In the genomic region with DNA sequence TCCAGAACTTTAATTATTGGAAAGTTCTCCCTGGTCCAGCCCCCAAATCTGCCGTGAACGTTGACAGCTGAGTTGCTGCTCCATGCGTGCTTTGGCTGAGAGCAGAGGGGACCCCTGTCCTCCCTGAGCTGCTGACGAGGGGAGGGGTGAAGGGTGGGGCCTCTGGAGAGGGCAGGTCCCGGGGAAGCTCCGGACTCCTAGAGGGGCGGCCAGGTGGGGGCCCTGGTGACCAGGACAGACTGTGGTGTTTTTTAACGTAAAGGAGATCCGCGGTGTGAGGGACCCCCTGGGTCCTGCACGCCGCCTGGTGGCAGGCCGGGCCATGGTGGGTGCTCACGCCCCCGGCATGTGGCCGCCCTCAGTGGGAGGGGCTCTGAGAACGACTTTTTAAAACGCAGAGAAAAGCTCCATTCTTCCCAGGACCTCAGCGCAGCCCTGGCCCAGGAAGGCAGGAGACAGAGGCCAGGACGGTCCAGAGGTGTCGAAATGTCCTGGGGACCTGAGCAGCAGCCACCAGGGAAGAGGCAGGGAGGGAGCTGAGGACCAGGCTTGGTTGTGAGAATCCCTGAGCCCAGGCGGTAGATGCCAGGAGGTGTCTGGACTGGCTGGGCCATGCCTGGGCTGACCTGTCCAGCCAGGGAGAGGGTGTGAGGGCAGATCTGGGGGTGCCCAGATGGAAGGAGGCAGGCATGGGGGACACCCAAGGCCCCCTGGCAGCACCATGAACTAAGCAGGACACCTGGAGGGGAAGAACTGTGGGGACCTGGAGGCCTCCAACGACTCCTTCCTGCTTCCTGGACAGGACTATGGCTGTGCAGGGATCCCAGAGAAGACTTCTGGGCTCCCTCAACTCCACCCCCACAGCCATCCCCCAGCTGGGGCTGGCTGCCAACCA, we compare ENCODE assay signal across 8 cellular contexts. TPM values are rescaled to one million over a fixed set of nuclear protein-coding genes. Genes with fewer than 3 reads are reported as not detected.
A peak's percentile ranks its signal among the peaks of the same experiment; 100 is the strongest.
DNase-seq lines count a peak whose midpoint lies in the region; ATAC-seq, FAIRE-seq and TF ChIP-seq lines count a peak whose summit lies in the region.

A gene (plus strand): TSS at position 410 of the 895 bp plus-strand sequence. CDS start 397 bp downstream, at position 807.

- TF ChIP-seq CTCF in GM13976 (IDR thresholded peaks at IDR 0.05; ENCODE audit: borderline replicate concordance, control extremely low read depth, extremely low read depth, insufficient read depth, missing control alignments) (peak; percentile 36), GM12878 (IDR thresholded peaks at IDR 0.05 in 2 of 3, conservative IDR thresholded peaks at IDR 0.05 in 1 of 3; ENCODE audit: control insufficient read depth in 2 of 3, extremely low read depth in 1 of 3, insufficient read depth in 1 of 3, low read depth in 3 of 3, low read length in 3 of 3) (peak; percentile 25 to 62 (median 50))

- no peak for TF ChIP-seq EP300 in GM12878 (IDR thresholded peaks at IDR 0.05; ENCODE audit: borderline replicate concordance in 1 of 2, control insufficient read depth in 1 of 2, low read depth in 2 of 2, low read length in 2 of 2)

- CTCF ChIA-PET in GM12878 (lab: Yijun Ruan, JAX) = interaction anchor here (0.7 to 3.1 kb wide), 6 partner anchors 9 to 1968 kb away, joined by 3 to 15 read pairs (median 4); no protein-coding TSS in a partner anchor

- POLR2A ChIA-PET in GM12878 (lab: Charles Lee) = interaction anchor here (1.3 kb wide), 2 partner anchors 45 to 53 kb away, joined by 3 to 4 read pairs; a partner anchor contains a TSS

- H3K9me3 ChIP-seq in GM12878 (replicated peaks; ENCODE audit: control insufficient read depth, insufficient read depth, low read length) (no peaks in the 10 kb centered on the region), thymus (ENCODE audit: control insufficient read depth) (no peaks in the 10 kb centered on the region)

- RAD21 ChIA-PET in GM12878 (lab: Charles Lee; ENCODE audit: unreplicated experiment) = interaction anchor here (1.0 to 1.1 kb wide), 2 partner anchors 44 to 55 kb away, joined by 3 to 5 read pairs; no protein-coding TSS in a partner anchor

- WGBS in GM12878 (ENCODE audit: insufficient coverage, insufficient replicate concordance, low lambda C conversion rate, missing lambda C conversion rate) = 7% methylated on average over 23 of the region's 23 CpGs
- 6% methylated on average over 23 of the region's 23 CpGs for WGBS in thymus

- BruUV-seq in GM12878 (replicated peaks; lab: Mats Ljungman, UMichigan) = no TSS peak

- intact Hi-C loops in GM12878 (cut with micrococcal nuclease; ENCODE audit: unreplicated experiment) = loop anchor here (10.0 kb wide), 1 partner anchor 214 kb away; a partner anchor contains a TSS

- H3K4me1 ChIP-seq in GM12878 (ENCODE audit: control insufficient read depth, insufficient read depth, low read length) (peaks cover 11% of the 10 kb centered on the region), thymus (ENCODE audit: control insufficient read depth, insufficient read depth, low read length) (peaks cover 32% of the 10 kb centered on the region)

- no peaks in the 10 kb centered on the region for H3K79me2 ChIP-seq in GM12878 (ENCODE audit: control insufficient read depth, insufficient read depth, low read length)

- peak within 1 kb of the TSS; percentile 26; the same call in 1 of the 2 replicates for H3K9ac ChIP-seq in GM12878 (ENCODE audit: control insufficient read depth, insufficient read depth, low read length)

- DNase-seq in ACHN = peak; percentile 61
- DNase-seq in GM13976 (ENCODE audit: low spot score) = peak; percentile 68
- peak; percentile 46 for DNase-seq in NCI-H69 (lab: John Stamatoyannopoulos, UW)
- no peak for DNase-seq in GM12878 (ENCODE audit: low read depth, low spot score)
- DNase-seq in iPS-NIHi7 (ENCODE audit: extremely low spot score) = peak; percentile 54
- no peak for DNase-seq in activated gamma-delta T cell (lab: John Stamatoyannopoulos, UW)

- H4K20me1 ChIP-seq in GM12878 (ENCODE audit: control insufficient read depth, insufficient read depth) = no peaks in the 10 kb centered on the region

- H3K36me3 ChIP-seq in GM12878 (ENCODE audit: control insufficient read depth in 2 of 2, insufficient read depth in 2 of 2, low read length in 1 of 2) (no peaks in the 10 kb centered on the region), thymus (ENCODE audit: control insufficient read depth, insufficient read depth) (no peaks in the 10 kb centered on the region)

- H3K4me3 ChIP-seq in GM12878 (peak within 1 kb of the TSS; percentile 62), thymus (ENCODE audit: low read length) (peak within 1 kb of the TSS; percentile 37)

- ATAC-seq in GM12878 = peak; percentile 53
- no peak for ATAC-seq in GM18519 (IDR thresholded peaks at IDR 0.05; ENCODE audit: low FRiP score, unreplicated experiment)

- H3K4me2 ChIP-seq in GM12878 (ENCODE audit: control insufficient read depth, insufficient read depth) = peak within 1 kb of the TSS; percentile 91

- in situ Hi-C loops in ACHN (cut with HindIII; ENCODE audit: low pct_ligation_motif_present, low pct_unique_long_range_greater_than_20kb, low sequenced_read_pairs) (no loop called here), GM13976 (cut with MboI; ENCODE audit: low sequenced_read_pairs, unreplicated experiment) (no loop called here), GM12878 (cut with MboI) (no loop called here)

- H3K27ac ChIP-seq in GM12878 (ENCODE audit: control insufficient read depth, insufficient read depth) (peak within 1 kb of the TSS; percentile 2), thymus (ENCODE audit: low read depth) (peak within 1 kb of the TSS; percentile 78)

- H3K27me3 ChIP-seq in GM12878 (replicated peaks in 1 of 2; ENCODE audit: control insufficient read depth in 2 of 2, insufficient read depth in 2 of 2, low read length in 1 of 2) (peaks cover 6 to 13% of the 10 kb centered on the region in 2 experiments), thymus (ENCODE audit: control insufficient read depth, insufficient read depth) (peaks cover 49% of the 10 kb centered on the region)

- TF ChIP-seq RAD21 in GM12878 (IDR thresholded peaks at IDR 0.05; ENCODE audit: insufficient read depth, low read depth, low read length) = 0 out of 2 replicates have a peak, but pooled peaks have one; percentile 9

- SMC1A ChIA-PET in GM12878 (lab: Charles Lee; ENCODE audit: uncharacterized antibody, unreplicated experiment) = interaction anchor here (1.0 kb wide), 1 partner anchor 102 kb away, joined by 3 read pairs; no protein-coding TSS in a partner anchor

- H2AFZ ChIP-seq in GM12878 (ENCODE audit: control insufficient read depth, low read depth, low read length) = peak within 1 kb of the TSS; percentile 21

- no peak for TF ChIP-seq POLR2A in GM12878 (IDR thresholded peaks at IDR 0.05; ENCODE audit: low read depth, low read length)

- peak; percentile 38 for FAIRE-seq in GM12878 (lab: Jason Lieb, UNC)

TF ChIP-seq in GM12878, 131 proteins besides CTCF, POLR2A, EP300 and RAD21 (continues in another document):
- TF ChIP-seq BHLHE40 (IDR thresholded peaks at IDR 0.05; ENCODE audit: borderline replicate concordance in 1 of 2, low read depth in 2 of 2, low read length in 1 of 2) (peak in 1 of 2 experiments; percentile 39; a peak in 1 of 4 replicates), ZBED1 (IDR thresholded peaks at IDR 0.05; ENCODE audit: borderline replicate concordance) (no peak), SMC3 (IDR thresholded peaks at IDR 0.05; ENCODE audit: borderline replicate concordance, low read length) (no peak)
- TF ChIP-seq, protein P1, sequence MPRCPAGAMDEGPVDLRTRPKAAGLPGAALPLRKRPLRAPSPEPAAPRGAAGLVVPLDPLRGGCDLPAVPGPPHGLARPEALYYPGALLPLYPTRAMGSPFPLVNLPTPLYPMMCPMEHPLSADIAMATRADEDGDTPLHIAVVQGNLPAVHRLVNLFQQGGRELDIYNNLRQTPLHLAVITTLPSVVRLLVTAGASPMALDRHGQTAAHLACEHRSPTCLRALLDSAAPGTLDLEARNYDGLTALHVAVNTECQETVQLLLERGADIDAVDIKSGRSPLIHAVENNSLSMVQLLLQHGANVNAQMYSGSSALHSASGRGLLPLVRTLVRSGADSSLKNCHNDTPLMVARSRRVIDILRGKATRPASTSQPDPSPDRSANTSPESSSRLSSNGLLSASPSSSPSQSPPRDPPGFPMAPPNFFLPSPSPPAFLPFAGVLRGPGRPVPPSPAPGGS (IDR thresholded peaks at IDR 0.05; ENCODE audit: borderline replicate concordance, insufficient read depth, low read depth, low read length, poor library complexity, severe bottlenecking) = peak; percentile 24

RNA-seq across cellular contexts. Expression of the gene that starts here (rescaled TPM):
- total RNA-seq in GM12878 (2013; cell fraction: nucleolus; rRNA removed) = 8.0 and 12.8 TPM in 2 replicates
- total RNA-seq in GM12878 (2014; rRNA removed) (0.60 and 0.62 TPM in 2 replicates), GM12878 (2014; rRNA removed; fragmentation: Illumina TruSeq; extraction: Trizol) (0.28 and 0.40 TPM in 2 replicates), GM12878 (2021) (0.72 and 1.3 TPM in 2 replicates)
- 0.55 TPM for polyA plus RNA-seq in GM12878 (2011; ENCODE audit: low read depth)
- polyA plus RNA-seq in GM12878 (2011; rRNA removed) (0.68 and 1.0 TPM in 2 replicates), GM12878 (2014; fragmentation: Illumina TruSeq; extraction: Trizol) (0.50 TPM in 1 of 2 replicates, not detected in the other), GM12878 (2014; fragmentation: Nextera tagmentation; extraction: Ambion mirVana) (under 1 TPM; 0.06 to 0.07 TPM), GM12878 (2014; rRNA removed) (1.8 and 2.3 TPM in 2 replicates), GM12878 (2016; fragmentation: Nextera tagmentation; extraction: Ambion mirVana) (under 1 TPM; 0.18 to 0.40 TPM), thymus (20.4 TPM)
- 1.3 and 1.5 TPM in 2 replicates for polyA plus RNA-seq in GM12878 (2011; cell fraction: cytosol; rRNA removed)
- 11.5 and 15.2 TPM in 2 replicates for polyA plus RNA-seq in GM12878 (2011; cell fraction: nucleus; rRNA removed)
- 0.44 and 1.2 TPM in 2 replicates for polyA plus RNA-seq in GM12878 (2012)
- 1.8 and 2.8 TPM in 2 replicates for polyA minus RNA-seq in GM12878 (2011; rRNA and poly(A)+ RNA removed)
- polyA minus RNA-seq in GM12878 (2011; cell fraction: cytosol; rRNA and poly(A)+ RNA removed) = 0.40 and 1.4 TPM in 2 replicates
- polyA minus RNA-seq in GM12878 (2011; cell fraction: nucleus; rRNA and poly(A)+ RNA removed) = 1.8 and 4.1 TPM in 2 replicates

Comparison
In these comparisons a context has a peak if more than half of its experiments do, and no peak if none do; other contexts are left out.
1. DNase-seq: peak in ACHN (single experiment), GM13976 (single experiment), NCI-H69 (single experiment) and iPS-NIHi7 (single experiment); none in GM12878 (single experiment) and activated gamma-delta T cell (single experiment).